Comparison of ENCODE assay signal across 24 cellular contexts in genomic region chr3:46264002-46264401, GRCh38. TPM values are rescaled to one million over a fixed set of nuclear protein-coding genes. Genes with fewer than 3 reads are reported as not detected.
"Had no signal": no experiment of that assay in that cellular context is flagged by ENCODE, and none has a peak within 500 bp of the region (broad histone marks: within the 10 kb centered on the region; RNA-seq: fewer than 3 reads in every experiment).

No MANE protein-coding gene starts in this region.

- H3K27me3 ChIP-seq: MG63, SJCRH30 had no signal

- H3K9me3 ChIP-seq: MG63, SJCRH30 had no signal

- H3K27ac ChIP-seq: SJCRH30 had no signal

- DNase-seq: Karpas-422, KG1, MG63, NCI-H1092, NCI-H1105 treated with DMSO at 0.1 percent for 48 hours, NCI-H1417 treated with DMSO at 0.1 percent for 48 hours, NCI-H146, NCI-H187, NCI-H2029, NCI-H2081 treated with DMSO at 0.1 percent for 48 hours, NCI-H2171, NCI-H226, NCI-H446, NCI-H510A, NCI-H524 treated with DMSO at 0.1 percent for 48 hours, NCI-H69, NCI-H774, SHP77 treated with DMSO at 0.1 percent for 48 hours, SJCRH30 had no signal

- H3K36me3 ChIP-seq: MG63, SJCRH30 had no signal

- H3K4me1 ChIP-seq: SJCRH30 had no signal

- H3K4me3 ChIP-seq: MG63, SJCRH30 had no signal

- ATAC-seq: Panc1, Right ventricle myocardium inferior, SK-N-SH treated with all-trans-retinoic acid at 6 μM for 48 hours had no signal

RNA-seq across cellular contexts. Expression of gene CCR3, which starts 21.7 kb away (rescaled TPM):
- total RNA-seq: HT-29, Right ventricle myocardium inferior, RPMI7951, SJCRH30 had no signal

RNA-seq across cellular contexts. Expression of gene CCR1, which starts 55.9 kb away (rescaled TPM):
- total RNA-seq: HT-29, SJCRH30 had no signal
